In the genomic region with DNA sequence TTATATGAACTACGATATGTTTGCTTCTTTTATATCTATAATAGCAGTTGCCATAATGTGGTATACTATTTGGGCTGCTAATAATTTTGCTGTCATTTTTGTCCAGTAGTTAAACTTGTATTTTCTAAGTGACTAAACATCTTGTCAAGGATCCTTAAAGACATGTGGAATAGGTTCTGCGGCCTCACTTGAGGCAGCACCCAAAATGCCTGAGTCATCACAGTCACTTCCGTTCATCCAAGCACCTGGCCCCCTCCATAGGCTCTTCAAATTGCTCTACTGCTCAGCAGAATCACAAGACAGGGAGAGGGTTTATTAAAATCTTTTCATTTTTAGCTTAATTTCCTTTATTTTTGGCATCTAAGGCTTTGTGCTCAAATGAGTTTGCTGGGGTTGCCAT, we compare ENCODE assay signal across 1 cellular context.
TF ChIP-seq lines count a peak whose summit lies in the region.

No MANE protein-coding gene starts in this region.

TF ChIP-seq in H1, 55 proteins besides CTCF, POLR2A, EP300 and RAD21:
- TF ChIP-seq USF2 (IDR thresholded peaks at IDR 0.05; ENCODE audit: low read length) = no peak
- TF ChIP-seq BACH1 (IDR thresholded peaks at IDR 0.05; ENCODE audit: low read length) = 0 out of 2 replicates have a peak, but pooled peaks have one; percentile 45
